Comparison of ENCODE assay signal across 1 cellular context in genomic region chr17:683040-683439, GRCh38.
TF ChIP-seq lines count a peak whose summit lies in the region.

No MANE protein-coding gene starts in this region.

TF ChIP-seq in GM23338, 12 proteins besides CTCF, POLR2A, EP300 and RAD21 (continued from another document):
- TF ChIP-seq ETS1 (IDR thresholded peaks at IDR 0.05) = no peak
